In genomic region chr2:138523013-138523672, GRCh38 we compare ENCODE assay signal across 8 cellular contexts. TPM values are rescaled to one million over a fixed set of nuclear protein-coding genes. Genes with fewer than 3 reads are reported as not detected.
A peak's percentile ranks its signal among the peaks of the same experiment; 100 is the strongest.
DNase-seq lines count a peak whose midpoint lies in the region; ATAC-seq lines count a peak whose summit lies in the region.
"Not testable (repeated sequence)": the region's sequence is repeated elsewhere in the genome, so short reads cannot be mapped to it uniquely, and the experiment has no call there.

No MANE protein-coding gene starts in this region.

- H3K9me3 Mint-ChIP-seq in activated naive CD8-positive, alpha-beta T cell treated with anti-CD3 and anti-CD28 coated beads, Interleukin-2, amount 10 ng/mL, durations not matched to agents 7 days and 5 days = not testable (repeated sequence)
- peaks cover 11 to 19% of the 10 kb centered on the region in 2 donors for H3K9me3 Mint-ChIP-seq in stimulated activated naive CD8-positive, alpha-beta T cell treated with anti-CD3 and anti-CD28 coated beads, Interleukin-15, amount 100 ng/mL, for 72 hours

- H3K27me3 Mint-ChIP-seq in activated naive CD8-positive, alpha-beta T cell treated with anti-CD3 and anti-CD28 coated beads, Interleukin-2, amount 10 ng/mL, durations not matched to agents 7 days and 5 days; stimulated activated naive CD8-positive, alpha-beta T cell treated with anti-CD3 and anti-CD28 coated beads, Interleukin-15, amount 100 ng/mL, for 72 hours: not testable (repeated sequence)

- peak overlapping the region; percentile 60 for H3K27ac Mint-ChIP-seq in activated naive CD8-positive, alpha-beta T cell treated with anti-CD3 and anti-CD28 coated beads, Interleukin-2, amount 10 ng/mL, durations not matched to agents 7 days and 5 days
- H3K27ac Mint-ChIP-seq in stimulated activated naive CD8-positive, alpha-beta T cell treated with anti-CD3 and anti-CD28 coated beads, Interleukin-15, amount 100 ng/mL, for 72 hours = peak overlapping the region; percentile 80 to 92

- DNase-seq in activated naive CD8-positive, alpha-beta T cell treated with anti-CD3 and anti-CD28 coated beads, Interleukin-2, amount 10 ng/mL, durations not matched to agents 7 days and 5 days; stimulated activated naive CD8-positive, alpha-beta T cell treated with anti-CD3 and anti-CD28 coated beads, Interleukin-15, amount 100 ng/mL, for 72 hours: not testable (repeated sequence)

- H3K4me3 Mint-ChIP-seq in activated naive CD8-positive, alpha-beta T cell treated with anti-CD3 and anti-CD28 coated beads, Interleukin-2, amount 10 ng/mL, durations not matched to agents 7 days and 5 days = not testable (repeated sequence)
- H3K4me3 Mint-ChIP-seq in stimulated activated naive CD8-positive, alpha-beta T cell treated with anti-CD3 and anti-CD28 coated beads, Interleukin-15, amount 100 ng/mL, for 72 hours = peak overlapping the region in 1 of 2 donors; percentile 19

- ATAC-seq in GM18517 (IDR thresholded peaks at IDR 0.05; ENCODE audit: unreplicated experiment) = peak; percentile 51
- ATAC-seq in GM19372 (IDR thresholded peaks at IDR 0.05; ENCODE audit: low read depth, unreplicated experiment) = peak; percentile 52
- peak; percentile 53 for ATAC-seq in GM21529 (IDR thresholded peaks at IDR 0.05; ENCODE audit: unreplicated experiment)
- peak; percentile 60 for ATAC-seq in HG02870 (IDR thresholded peaks at IDR 0.05; ENCODE audit: unreplicated experiment)
- peak; percentile 30 for ATAC-seq in HG03139 (IDR thresholded peaks at IDR 0.05; ENCODE audit: unreplicated experiment)
- peak; percentile 38 for ATAC-seq in HG03571 (IDR thresholded peaks at IDR 0.05; ENCODE audit: unreplicated experiment)
- not testable (repeated sequence) for ATAC-seq in activated naive CD8-positive, alpha-beta T cell treated with anti-CD3 and anti-CD28 coated beads, Interleukin-2, amount 10 ng/mL, durations not matched to agents 7 days and 5 days (ENCODE audit: low read depth)
- ATAC-seq in stimulated activated naive CD8-positive, alpha-beta T cell treated with anti-CD3 and anti-CD28 coated beads, Interleukin-15, amount 100 ng/mL, for 72 hours = peak; percentile 12

- peaks cover 42% of the 10 kb centered on the region for H3K36me3 Mint-ChIP-seq in activated naive CD8-positive, alpha-beta T cell treated with anti-CD3 and anti-CD28 coated beads, Interleukin-2, amount 10 ng/mL, durations not matched to agents 7 days and 5 days

- peaks cover 16% of the 10 kb centered on the region for H3K4me1 Mint-ChIP-seq in activated naive CD8-positive, alpha-beta T cell treated with anti-CD3 and anti-CD28 coated beads, Interleukin-2, amount 10 ng/mL, durations not matched to agents 7 days and 5 days
- H3K4me1 Mint-ChIP-seq in stimulated activated naive CD8-positive, alpha-beta T cell treated with anti-CD3 and anti-CD28 coated beads, Interleukin-15, amount 100 ng/mL, for 72 hours = peaks cover 15% of the 10 kb centered on the region

- POLR2A ChIA-PET in activated naive CD8-positive, alpha-beta T cell treated with anti-CD3 and anti-CD28 coated beads, Interleukin-2, amount 10 ng/mL, durations not matched to agents 7 days and 5 days (lab: Charles Lee) = not testable (repeated sequence)

RNA-seq across cellular contexts. Expression of gene SPOPL, which starts 21.6 kb away (rescaled TPM):
- total RNA-seq in activated naive CD8-positive, alpha-beta T cell treated with anti-CD3 and anti-CD28 coated beads, Interleukin-2, amount 10 ng/mL, durations not matched to agents 7 days and 5 days = 10 to 100 TPM; 17.1 to 17.4 TPM
